Comparison of ENCODE assay signal across 20 cellular contexts in genomic region chr10:95464280-95464679, GRCh38.
DNase-seq lines count a peak whose midpoint lies in the region; ATAC-seq and TF ChIP-seq lines count a peak whose summit lies in the region.
"Had no signal": no experiment of that assay in that cellular context is flagged by ENCODE, and none has a peak within 500 bp of the region (broad histone marks: within the 10 kb centered on the region; RNA-seq: fewer than 3 reads in every experiment).

No MANE protein-coding gene starts in this region.

- H3K9me3 ChIP-seq in left ventricle myocardium inferior (replicated peaks) (no peaks in the 10 kb centered on the region), Panc1 (ENCODE audit: control insufficient read depth, insufficient read depth, low read depth, low read length) (no peaks in the 10 kb centered on the region), uterus (no peaks in the 10 kb centered on the region)
- H3K9me3 ChIP-seq: breast epithelium, Caco-2, testis had no signal

- intact Hi-C loops in left ventricle myocardium inferior (cut with micrococcal nuclease): no loop called here
- intact Hi-C loops in Right ventricle myocardium inferior (cut with DNase I): no loop called here
- intact Hi-C loops in Panc1 (cut with micrococcal nuclease; ENCODE audit: unreplicated experiment): no loop called here
- intact Hi-C loops in uterus (cut with DNase I; ENCODE audit: low total_unique reads): no loop called here

- H3K4me1 ChIP-seq in left ventricle myocardium inferior: peaks cover 92% of the 10 kb centered on the region
- H3K4me1 ChIP-seq in Panc1 (ENCODE audit: control insufficient read depth, insufficient read depth, low read length): peaks cover 33% of the 10 kb centered on the region
- H3K4me1 ChIP-seq in mesendoderm (ENCODE audit: control insufficient read depth, low read depth, low read length): peaks cover 14% of the 10 kb centered on the region
- peaks cover under 1 to 11% of the 10 kb centered on the region in 2 donors for H3K4me1 ChIP-seq in uterus
- H3K4me1 ChIP-seq: breast epithelium had no signal

- ATAC-seq in Right ventricle myocardium inferior (no peak), Panc1 (no peak), GM19452 (IDR thresholded peaks at IDR 0.05; ENCODE audit: unreplicated experiment) (no peak)

- H3K23ac ChIP-seq in mesendoderm (ENCODE audit: low read length): no peak overlapping the region

- no peak for TF ChIP-seq CTCF in left ventricle myocardium inferior (IDR thresholded peaks at IDR 0.05; ENCODE audit: borderline replicate concordance)
- no peak for TF ChIP-seq CTCF in Panc1 (IDR thresholded peaks at IDR 0.05)
- TF ChIP-seq CTCF in uterus (IDR thresholded peaks at IDR 0.05): no peak

- no peaks in the 10 kb centered on the region for H3K79me2 ChIP-seq in mesendoderm (ENCODE audit: control insufficient read depth, insufficient read depth, low read length)

- H3K9ac ChIP-seq in mesendoderm (ENCODE audit: low read length): no peak overlapping the region

- H3K79me1 ChIP-seq in mesendoderm (ENCODE audit: low read length): no peaks in the 10 kb centered on the region

- H2BK5ac ChIP-seq in mesendoderm (ENCODE audit: low read length): no peak overlapping the region

- no peak overlapping the region for H2BK15ac ChIP-seq in mesendoderm (replicated peaks; ENCODE audit: low read depth)

- no peak for DNase-seq in left ventricle myocardium inferior
- no peak for DNase-seq in Right ventricle myocardium inferior (ENCODE audit: missing footprints)
- no peak for DNase-seq in Panc1 (ENCODE audit: low read depth, low spot score)
- no peak for DNase-seq in mesendoderm
- no peak for DNase-seq in uterus
- DNase-seq in effector CD4-positive, alpha-beta T cell: no peak
- DNase-seq in NCI-H526 (lab: John Stamatoyannopoulos, UW): no peak
- DNase-seq: activated naive CD8-positive, alpha-beta T cell treated with anti-CD3 and anti-CD28 coated beads, Interleukin-2, amount 10 ng/mL, durations not matched to agents 7 days and 5 days; Caco-2; effector CD8-positive, alpha-beta T cell; HFFc6; hippocampal formation; kidney; NCI-H2227 treated with DMSO at 0.1 percent for 48 hours; stimulated activated CD4-positive, alpha-beta T cell treated with anti-CD3 and anti-CD28 coated beads, Interleukin-4, amount 100 ng/mL, for 4 hours; stimulated activated CD8-positive, alpha-beta memory T cell treated with anti-CD3 and anti-CD28 coated beads, Interleukin-4, amount 100 ng/mL, for 48 hours; testis had no signal

- H2BK120ac ChIP-seq in mesendoderm (ENCODE audit: low read depth, low read length): no peak overlapping the region

- H3K27me3 ChIP-seq in left ventricle myocardium inferior (ENCODE audit: low read depth) (no peaks in the 10 kb centered on the region), Panc1 (ENCODE audit: control insufficient read depth, insufficient read depth, low read length) (no peaks in the 10 kb centered on the region), mesendoderm (ENCODE audit: insufficient read depth, low read length, poor library complexity) (no peaks in the 10 kb centered on the region), uterus (no peaks in the 10 kb centered on the region)
- H3K27me3 ChIP-seq: breast epithelium, testis had no signal

- H3K4me2 ChIP-seq in mesendoderm (ENCODE audit: low read length): no peak overlapping the region

- H3K36me3 ChIP-seq in left ventricle myocardium inferior (no peaks in the 10 kb centered on the region), Panc1 (ENCODE audit: control insufficient read depth, insufficient read depth, low read length) (no peaks in the 10 kb centered on the region), mesendoderm (ENCODE audit: control insufficient read depth, insufficient read depth, low read length) (no peaks in the 10 kb centered on the region), uterus (no peaks in the 10 kb centered on the region)
- H3K36me3 ChIP-seq: breast epithelium had no signal

- peak overlapping the region; percentile 1 for H3K18ac ChIP-seq in mesendoderm (ENCODE audit: low read length)

- H3K56ac ChIP-seq in mesendoderm (ENCODE audit: low read length): no peak overlapping the region

- no peak overlapping the region for H4K5ac ChIP-seq in mesendoderm (ENCODE audit: low read length)

- no peak overlapping the region for H2AK5ac ChIP-seq in mesendoderm (ENCODE audit: low read length)

- POLR2A ChIA-PET in Panc1 (lab: Charles Lee): interaction anchor here (0.6 kb wide), 2 partner anchors 60 to 99 kb away, joined by 4 to 7 read pairs; no protein-coding TSS in a partner anchor

- H3K4me3 ChIP-seq in left ventricle myocardium inferior: no peak overlapping the region
- H3K4me3 ChIP-seq in Panc1 (ENCODE audit: low read depth in 2 of 2, low read length in 2 of 2): no peak overlapping the region
- no peak overlapping the region for H3K4me3 ChIP-seq in mesendoderm (ENCODE audit: low read length)
- H3K4me3 ChIP-seq in uterus: no peak overlapping the region
- H3K4me3 ChIP-seq: breast epithelium, skin epidermis, testis had no signal

- in situ Hi-C loops in Panc1 (cut with HindIII; ENCODE audit: low pct_unique_long_range_greater_than_20kb, low sequenced_read_pairs): no loop called here

- WGBS in mesendoderm (ENCODE audit: extremely low coverage, insufficient coverage, low lambda C conversion rate): no CpG with 5 or more reads among the region's 5 CpGs

- H3K27ac ChIP-seq in left ventricle myocardium inferior (replicated peaks) (peak overlapping the region; percentile 92), Panc1 (ENCODE audit: low read length) (peak overlapping the region; percentile 41; the same call in 1 of the 2 replicates), mesendoderm (ENCODE audit: low read depth, low read length) (peak overlapping the region; percentile 49), uterus (peak overlapping the region; percentile 52 to 93)
- H3K27ac ChIP-seq: skin epidermis had no signal

- H4K8ac ChIP-seq in mesendoderm (ENCODE audit: low read depth, low read length): no peak overlapping the region

- H3K4ac ChIP-seq in mesendoderm (ENCODE audit: low read depth, low read length): no peak overlapping the region

- TF ChIP-seq POLR2A in uterus (IDR thresholded peaks at IDR 0.05): no peak

- CTCF ChIA-PET in Panc1 (lab: Charles Lee): no interaction called here

- no TSS peak for BruUV-seq in Panc1 (replicated peaks; lab: Mats Ljungman, UMichigan)

Comparison
In these comparisons a context has a peak if more than half of its experiments do, and no peak if none do; other contexts are left out.
1. H3K27ac ChIP-seq: peak in every context shown above with its lines; median percentile 92 in left ventricle myocardium inferior; 72 in uterus; 49 in mesendoderm; 41 in Panc1.